In the genomic region with DNA sequence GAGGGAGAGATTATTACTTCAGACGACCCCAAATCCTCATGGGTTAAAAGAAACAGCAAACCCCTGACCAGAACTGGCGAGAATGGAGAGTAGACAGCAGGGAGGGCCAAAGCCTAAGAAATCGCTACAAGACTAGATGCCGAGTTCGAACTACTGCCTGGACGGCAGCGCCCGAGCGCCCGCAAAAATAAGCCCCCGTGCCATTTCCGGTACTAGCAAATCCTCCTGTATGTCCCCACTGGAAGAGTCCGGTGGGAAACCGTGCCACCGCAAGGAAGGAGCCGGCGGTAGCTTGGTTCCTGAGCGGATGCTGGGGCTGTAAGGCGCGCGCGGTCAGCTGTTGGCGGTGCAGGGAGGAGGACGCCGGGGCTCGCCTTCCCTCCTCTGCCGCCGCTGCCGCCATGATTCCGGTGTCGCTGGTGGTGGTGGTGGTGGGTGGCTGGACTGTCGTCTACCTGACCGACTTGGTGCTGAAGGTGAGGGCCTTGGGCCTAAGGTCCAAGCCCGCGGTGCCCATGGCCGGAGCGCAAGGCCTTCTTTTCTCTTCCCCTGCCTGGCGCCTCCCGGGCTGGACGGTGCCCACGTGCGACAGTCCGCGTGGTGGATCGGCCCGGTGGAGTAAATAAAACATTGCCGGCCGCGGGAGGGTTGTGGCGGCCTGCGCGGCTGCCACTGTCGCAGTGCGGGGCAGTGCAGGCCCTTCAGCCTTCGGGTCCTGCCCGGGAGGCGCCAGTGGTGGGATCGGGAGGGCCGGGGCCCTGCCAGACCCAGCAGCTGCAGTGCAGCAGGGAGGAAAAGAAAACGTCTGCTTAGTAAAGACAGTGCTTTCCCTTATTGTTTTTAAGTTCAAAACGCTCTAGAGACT, we compare ENCODE assay signal across 1 cellular context.
TF ChIP-seq lines count a peak whose summit lies in the region.

A gene (plus strand): TSS at position 284 of the 865 bp plus-strand sequence. CDS start 118 bp downstream, at position 402.

TF ChIP-seq in GM23338, 12 proteins besides CTCF, POLR2A, EP300 and RAD21 (continued from another document):
- TF ChIP-seq, protein P1, sequence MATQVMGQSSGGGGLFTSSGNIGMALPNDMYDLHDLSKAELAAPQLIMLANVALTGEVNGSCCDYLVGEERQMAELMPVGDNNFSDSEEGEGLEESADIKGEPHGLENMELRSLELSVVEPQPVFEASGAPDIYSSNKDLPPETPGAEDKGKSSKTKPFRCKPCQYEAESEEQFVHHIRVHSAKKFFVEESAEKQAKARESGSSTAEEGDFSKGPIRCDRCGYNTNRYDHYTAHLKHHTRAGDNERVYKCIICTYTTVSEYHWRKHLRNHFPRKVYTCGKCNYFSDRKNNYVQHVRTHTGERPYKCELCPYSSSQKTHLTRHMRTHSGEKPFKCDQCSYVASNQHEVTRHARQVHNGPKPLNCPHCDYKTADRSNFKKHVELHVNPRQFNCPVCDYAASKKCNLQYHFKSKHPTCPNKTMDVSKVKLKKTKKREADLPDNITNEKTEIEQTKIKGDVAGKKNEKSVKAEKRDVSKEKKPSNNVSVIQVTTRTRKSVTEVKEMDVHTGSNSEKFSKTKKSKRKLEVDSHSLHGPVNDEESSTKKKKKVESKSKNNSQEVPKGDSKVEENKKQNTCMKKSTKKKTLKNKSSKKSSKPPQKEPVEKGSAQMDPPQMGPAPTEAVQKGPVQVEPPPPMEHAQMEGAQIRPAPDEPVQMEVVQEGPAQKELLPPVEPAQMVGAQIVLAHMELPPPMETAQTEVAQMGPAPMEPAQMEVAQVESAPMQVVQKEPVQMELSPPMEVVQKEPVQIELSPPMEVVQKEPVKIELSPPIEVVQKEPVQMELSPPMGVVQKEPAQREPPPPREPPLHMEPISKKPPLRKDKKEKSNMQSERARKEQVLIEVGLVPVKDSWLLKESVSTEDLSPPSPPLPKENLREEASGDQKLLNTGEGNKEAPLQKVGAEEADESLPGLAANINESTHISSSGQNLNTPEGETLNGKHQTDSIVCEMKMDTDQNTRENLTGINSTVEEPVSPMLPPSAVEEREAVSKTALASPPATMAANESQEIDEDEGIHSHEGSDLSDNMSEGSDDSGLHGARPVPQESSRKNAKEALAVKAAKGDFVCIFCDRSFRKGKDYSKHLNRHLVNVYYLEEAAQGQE (IDR thresholded peaks at IDR 0.05; ENCODE audit: unreplicated experiment): peak; percentile 21
- TF ChIP-seq POLR2AphosphoS5 (IDR thresholded peaks at IDR 0.05; ENCODE audit: low read depth) (peak; percentile 76), CREB1 (CRISPR knock-in tag; IDR thresholded peaks at IDR 0.05; ENCODE audit: low read depth) (0 out of 2 replicates have a peak, but pooled peaks have one; percentile 12)
